ENCODE assay signal across 12 cellular contexts in the genomic region with DNA sequence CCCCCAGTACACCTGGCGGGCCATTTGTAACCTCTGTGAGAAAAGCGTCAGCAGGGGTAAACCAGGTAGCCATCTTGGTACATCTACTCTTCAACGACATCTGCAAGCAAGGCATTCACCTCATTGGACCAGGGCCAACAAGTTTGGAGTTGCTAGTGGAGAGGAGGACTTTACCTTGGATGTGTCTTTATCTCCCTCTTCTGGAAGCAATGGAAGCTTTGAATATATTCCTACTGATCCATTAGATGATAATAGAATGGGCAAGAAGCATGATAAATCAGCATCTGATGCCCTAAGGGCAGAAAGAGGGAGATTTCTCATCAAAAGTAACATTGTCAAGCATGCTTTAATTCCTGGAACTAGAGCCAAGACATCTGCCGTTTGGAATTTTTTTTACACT. TPM values are rescaled to one million over a fixed set of nuclear protein-coding genes. Genes with fewer than 3 reads are reported as not detected.
A peak's percentile ranks its signal among the peaks of the same experiment; 100 is the strongest.
DNase-seq lines count a peak whose midpoint lies in the region; FAIRE-seq and TF ChIP-seq lines count a peak whose summit lies in the region.
"Had no signal": no experiment of that assay in that cellular context is flagged by ENCODE, and none has a peak within 500 bp of the region (broad histone marks: within the 10 kb centered on the region; RNA-seq: fewer than 3 reads in every experiment).

No MANE protein-coding gene starts in this region.

- H3K36me3 ChIP-seq in HUES48 (ENCODE audit: control insufficient read depth, insufficient read depth, low read length) = peaks cover 56% of the 10 kb centered on the region
- H3K36me3 ChIP-seq in bronchial epithelial cell (ENCODE audit: control insufficient read depth, insufficient read depth, low read length) = peaks cover 6% of the 10 kb centered on the region

- no peak for FAIRE-seq in bronchial epithelial cell (lab: Jason Lieb, UNC)

- no peaks in the 10 kb centered on the region for H3K27me3 Mint-ChIP-seq in osteocyte (ENCODE audit: unreplicated experiment)

- peak overlapping the region; percentile 44 for H3K4me3 Mint-ChIP-seq in osteocyte (ENCODE audit: unreplicated experiment)

- H3K9ac ChIP-seq in HUES48 (ENCODE audit: low read depth, low read length) = no peak overlapping the region

- H3K27ac Mint-ChIP-seq in osteocyte (ENCODE audit: unreplicated experiment) = no peak overlapping the region

- no peak overlapping the region for H3K27ac ChIP-seq in HUES48 (ENCODE audit: low read depth, low read length)
- H3K27ac ChIP-seq: 22Rv1, tibial artery had no signal

- DNase-seq in DMS 273 (lab: John Stamatoyannopoulos, UW; ENCODE audit: unreplicated experiment) (peak; percentile 67), DMS 273 treated with DMSO at 0.1 percent for 48 hours (lab: John Stamatoyannopoulos, UW) (no peak), bronchial epithelial cell (ENCODE audit: low read depth) (peak; percentile 67), osteocyte (ENCODE audit: extremely low spot score, unreplicated experiment) (no peak), pons (ENCODE audit: low spot score) (no peak), NOMO-1 treated with dmso at 0.1 percent for 144 hours (lab: John Stamatoyannopoulos, UW; ENCODE audit: unreplicated experiment) (no peak), GDM1 (lab: John Stamatoyannopoulos, UW) (no peak)
- DNase-seq: left colon, NCI-H1436 treated with DMSO at 0.1 percent for 48 hours, tibial artery had no signal

- peaks cover 8% of the 10 kb centered on the region for H3K4me1 ChIP-seq in HUES48 (ENCODE audit: control insufficient read depth, insufficient read depth, low read length)

- peaks cover 11% of the 10 kb centered on the region for H3K9me3 ChIP-seq in HUES48 (ENCODE audit: control insufficient read depth, insufficient read depth, low read length)
- H3K9me3 ChIP-seq: tibial artery had no signal

- 0 out of 2 replicates have a peak overlapping the region, but pooled peaks have one; percentile 4 for H3K4me3 ChIP-seq in HUES48 (ENCODE audit: low read depth, low read length)
- no peak overlapping the region for H3K4me3 ChIP-seq in bronchial epithelial cell (ENCODE audit: low read depth, low read length)

- H3K27me3 ChIP-seq in HUES48 (ENCODE audit: control insufficient read depth, insufficient read depth, low read length) (no peaks in the 10 kb centered on the region), bronchial epithelial cell (ENCODE audit: control insufficient read depth, insufficient read depth, low read length) (no peaks in the 10 kb centered on the region)
- H3K27me3 ChIP-seq: tibial artery had no signal

- H3K4me1 Mint-ChIP-seq in osteocyte (ENCODE audit: unreplicated experiment) = peaks cover 51% of the 10 kb centered on the region

- H3K9me3 Mint-ChIP-seq in osteocyte (ENCODE audit: unreplicated experiment) = peaks cover 5% of the 10 kb centered on the region

- H3K36me3 Mint-ChIP-seq in osteocyte (ENCODE audit: unreplicated experiment) = peaks cover 26% of the 10 kb centered on the region

- TF ChIP-seq CTCF in bronchial epithelial cell (IDR thresholded peaks at IDR 0.05; ENCODE audit: insufficient read depth, low read length, severe bottlenecking) = peak; percentile 25
- TF ChIP-seq CTCF in osteocyte (IDR thresholded peaks at IDR 0.05) = no peak

RNA-seq across cellular contexts. Expression of a gene that starts 2.5 kb away (rescaled TPM):
- total RNA-seq in bronchial epithelial cell = 3.6 and 4.5 TPM in 2 replicates
- 43.4 and 44.4 TPM in 2 replicates for total RNA-seq in osteocyte

RNA-seq across cellular contexts. Expression of a gene that starts 2.5 kb away (rescaled TPM):
- 58.2 and 78.0 TPM in 2 replicates for total RNA-seq in bronchial epithelial cell
- 88.3 and 94.8 TPM in 2 replicates for total RNA-seq in osteocyte

RNA-seq across cellular contexts. Expression of a gene that starts 33.0 kb away (rescaled TPM):
- total RNA-seq in bronchial epithelial cell (under 0.01 TPM in 1 of 2 replicates, not detected in the other), osteocyte (not detected in 2 replicates)

Comparison
In these comparisons a context has a peak if more than half of its experiments do, and no peak if none do; other contexts are left out.
1. DNase-seq: peak in DMS 273 (single experiment) and bronchial epithelial cell (single experiment); none in DMS 273 treated with DMSO at 0.1 percent for 48 hours (single experiment), osteocyte (single experiment), pons (single experiment), NOMO-1 treated with dmso at 0.1 percent for 144 hours (single experiment) and GDM1 (single experiment).